28 cellular contexts compared by ENCODE assay signal in the genomic region with DNA sequence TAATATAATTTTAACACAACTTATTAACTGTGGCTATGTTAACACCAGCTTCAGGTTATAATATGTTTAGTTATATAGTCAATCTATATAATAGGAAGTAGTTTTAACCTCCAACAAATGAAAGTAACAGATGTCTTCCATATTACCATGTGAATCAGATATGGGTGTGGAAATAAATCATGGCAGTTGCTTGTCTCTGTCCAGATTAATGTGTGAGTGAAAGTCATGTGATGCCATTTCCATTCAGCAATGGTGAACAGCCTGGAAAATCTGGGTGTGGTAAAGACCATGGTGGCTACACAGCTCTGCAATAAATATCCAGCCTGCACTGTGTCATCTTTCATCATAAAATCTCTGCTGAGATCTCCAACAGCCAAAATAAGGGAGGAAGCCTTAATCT.
"Had no signal": no experiment of that assay in that cellular context is flagged by ENCODE, and none has a peak within 500 bp of the region (broad histone marks: within the 10 kb centered on the region; RNA-seq: fewer than 3 reads in every experiment).

No MANE protein-coding gene starts in this region.

- DNase-seq: activated CD4-positive, alpha-beta T cell treated with anti-CD3 and anti-CD28 coated beads for 4 hours; activated CD4-positive, alpha-beta T cell treated with anti-CD3 and anti-CD28 coated beads, Interleukin-2, amount 50 U/mL, for 4 hours; activated naive CD4-positive, alpha-beta T cell; activated T-cell treated with anti-CD3 and anti-CD28 coated beads for 4 hours; activated T-cell treated with anti-CD3 and anti-CD28 coated beads, Interleukin-2, amount 50 U/mL, for 72 hours; central memory CD4-positive, alpha-beta T cell; gastrocnemius medialis; glutamatergic neuron; islet precursor cell; left cardiac atrium; mammary epithelial cell; naive thymus-derived CD4-positive, alpha-beta T cell; ovary; retina; small intestine; stimulated activated CD4-positive, alpha-beta T cell treated with anti-CD3 and anti-CD28 coated beads, Interleukin-4, amount 100 ng/mL, for 4 hours; stimulated activated CD8-positive, alpha-beta memory T cell treated with anti-CD3 and anti-CD28 coated beads, Interleukin-4, amount 100 ng/mL, for 48 hours; stimulated activated naive CD8-positive, alpha-beta T cell treated with anti-CD3 and anti-CD28 coated beads, Interleukin-15, amount 100 ng/mL, for 72 hours; substantia nigra had no signal

- FAIRE-seq: endothelial cell of umbilical vein, small intestine had no signal

- H3K4me3 ChIP-seq: breast epithelium, esophagus muscularis mucosa, gastrocnemius medialis, hepatocyte, ovary, prostate gland, vagina had no signal

- ATAC-seq: activated naive CD4-positive, alpha-beta T cell treated with anti-CD3 and anti-CD28 coated beads, Interleukin-2, amount 50 U/mL, for 72 hours; activated T-cell treated with anti-CD3 and anti-CD28 coated beads, Interleukin-2, amount 50 U/mL, for 72 hours; gastrocnemius medialis; left cardiac atrium; naive thymus-derived CD4-positive, alpha-beta T cell; sciatic nerve; stimulated activated memory B cell treated with anti-CD40 and anti-IgM and Interleukin-4, amounts not matched to agents 10 μg/mL and 1 μg/mL and 100 μg/mL, for 72 hours; stimulated activated naive CD8-positive, alpha-beta T cell treated with anti-CD3 and anti-CD28 coated beads, Interleukin-15, amount 100 ng/mL, for 72 hours had no signal
